In genomic region chr9:34869390-34869789, GRCh38 we compare ENCODE assay signal across 11 cellular contexts.
DNase-seq lines count a peak whose midpoint lies in the region; ATAC-seq and TF ChIP-seq lines count a peak whose summit lies in the region.
"Had no signal": no experiment of that assay in that cellular context is flagged by ENCODE, and none has a peak within 500 bp of the region (broad histone marks: within the 10 kb centered on the region; RNA-seq: fewer than 3 reads in every experiment).

No MANE protein-coding gene starts in this region.

- H3K36me3 Mint-ChIP-seq in chondrocyte (ENCODE audit: low read depth) (no peaks in the 10 kb centered on the region), progenitor cell of endocrine pancreas (ENCODE audit: insufficient read depth) (no peaks in the 10 kb centered on the region)
- H3K36me3 Mint-ChIP-seq: stimulated activated naive B cell treated with anti-CD40 and anti-IgM and Interleukin-4, amounts not matched to agents 10 μg/mL and 1 μg/mL and 100 μg/mL, for 72 hours had no signal

- H3K4me1 Mint-ChIP-seq in chondrocyte (ENCODE audit: low read depth) = no peaks in the 10 kb centered on the region
- no peaks in the 10 kb centered on the region for H3K4me1 Mint-ChIP-seq in progenitor cell of endocrine pancreas (ENCODE audit: low read depth)
- H3K4me1 Mint-ChIP-seq: stimulated activated naive B cell treated with anti-CD40 and anti-IgM and Interleukin-4, amounts not matched to agents 10 μg/mL and 1 μg/mL and 100 μg/mL, for 72 hours had no signal

- H3K9me3 Mint-ChIP-seq in chondrocyte (ENCODE audit: low read depth) (peaks cover 7% of the 10 kb centered on the region), progenitor cell of endocrine pancreas (ENCODE audit: low read depth) (no peaks in the 10 kb centered on the region)
- H3K9me3 Mint-ChIP-seq: stimulated activated naive B cell treated with anti-CD40 and anti-IgM and Interleukin-4, amounts not matched to agents 10 μg/mL and 1 μg/mL and 100 μg/mL, for 72 hours had no signal

- H3K4me3 Mint-ChIP-seq in chondrocyte (ENCODE audit: unreplicated experiment) (no peak overlapping the region), progenitor cell of endocrine pancreas (ENCODE audit: low read depth) (no peak overlapping the region)
- H3K4me3 Mint-ChIP-seq: stimulated activated naive B cell treated with anti-CD40 and anti-IgM and Interleukin-4, amounts not matched to agents 10 μg/mL and 1 μg/mL and 100 μg/mL, for 72 hours had no signal

- H3K27me3 Mint-ChIP-seq in chondrocyte (ENCODE audit: low read depth) (peaks cover 16% of the 10 kb centered on the region), progenitor cell of endocrine pancreas (peaks cover 36% of the 10 kb centered on the region)

- DNase-seq in SIG-M5 treated with dmso at 0.1 percent for 504 hours (lab: John Stamatoyannopoulos, UW; ENCODE audit: unreplicated experiment) (peak; percentile 36), SIG-M5 (lab: John Stamatoyannopoulos, UW) (no peak), M059J (ENCODE audit: low read depth) (peak; percentile 4), chondrocyte (ENCODE audit: low spot score) (no peak), progenitor cell of endocrine pancreas (ENCODE audit: low spot score, unreplicated experiment) (no peak), SHP77 treated with DMSO at 0.1 percent for 48 hours (lab: John Stamatoyannopoulos, UW) (no peak)
- DNase-seq: NCI-H2029; ovary; stimulated activated naive B cell treated with anti-CD40 and anti-IgM and Interleukin-4, amounts not matched to agents 10 μg/mL and 1 μg/mL and 100 μg/mL, for 72 hours had no signal

- peak; percentile 59 for TF ChIP-seq CTCF in chondrocyte (IDR thresholded peaks at IDR 0.05)
- TF ChIP-seq CTCF in progenitor cell of endocrine pancreas (IDR thresholded peaks at IDR 0.05; ENCODE audit: unreplicated experiment) = peak; percentile 36

- ATAC-seq in HG03439 (IDR thresholded peaks at IDR 0.05; ENCODE audit: unreplicated experiment) (no peak), GM18909 (IDR thresholded peaks at IDR 0.05; ENCODE audit: poor library complexity, unreplicated experiment) (no peak)
- ATAC-seq: stimulated activated naive B cell treated with anti-CD40 and anti-IgM and Interleukin-4, amounts not matched to agents 10 μg/mL and 1 μg/mL and 100 μg/mL, for 72 hours had no signal

- H3K27ac Mint-ChIP-seq in chondrocyte (ENCODE audit: unreplicated experiment) (no peak overlapping the region), progenitor cell of endocrine pancreas (no peak overlapping the region)
- H3K27ac Mint-ChIP-seq: stimulated activated naive B cell treated with anti-CD40 and anti-IgM and Interleukin-4, amounts not matched to agents 10 μg/mL and 1 μg/mL and 100 μg/mL, for 72 hours had no signal

Comparison
In these comparisons a context has a peak if more than half of its experiments do, and no peak if none do; other contexts are left out.
1. DNase-seq: peak in SIG-M5 treated with dmso at 0.1 percent for 504 hours (single experiment) and M059J (single experiment); none in SIG-M5 (single experiment), chondrocyte (single experiment), progenitor cell of endocrine pancreas (single experiment) and SHP77 treated with DMSO at 0.1 percent for 48 hours (single experiment).